In genomic region chr3:129606522-129607390, GRCh38 we compare ENCODE assay signal across 8 cellular contexts. TPM values are rescaled to one million over a fixed set of nuclear protein-coding genes. Genes with fewer than 3 reads are reported as not detected.
A peak's percentile ranks its signal among the peaks of the same experiment; 100 is the strongest.
DNase-seq lines count a peak whose midpoint lies in the region; ATAC-seq lines count a peak whose summit lies in the region.

A gene with protein sequence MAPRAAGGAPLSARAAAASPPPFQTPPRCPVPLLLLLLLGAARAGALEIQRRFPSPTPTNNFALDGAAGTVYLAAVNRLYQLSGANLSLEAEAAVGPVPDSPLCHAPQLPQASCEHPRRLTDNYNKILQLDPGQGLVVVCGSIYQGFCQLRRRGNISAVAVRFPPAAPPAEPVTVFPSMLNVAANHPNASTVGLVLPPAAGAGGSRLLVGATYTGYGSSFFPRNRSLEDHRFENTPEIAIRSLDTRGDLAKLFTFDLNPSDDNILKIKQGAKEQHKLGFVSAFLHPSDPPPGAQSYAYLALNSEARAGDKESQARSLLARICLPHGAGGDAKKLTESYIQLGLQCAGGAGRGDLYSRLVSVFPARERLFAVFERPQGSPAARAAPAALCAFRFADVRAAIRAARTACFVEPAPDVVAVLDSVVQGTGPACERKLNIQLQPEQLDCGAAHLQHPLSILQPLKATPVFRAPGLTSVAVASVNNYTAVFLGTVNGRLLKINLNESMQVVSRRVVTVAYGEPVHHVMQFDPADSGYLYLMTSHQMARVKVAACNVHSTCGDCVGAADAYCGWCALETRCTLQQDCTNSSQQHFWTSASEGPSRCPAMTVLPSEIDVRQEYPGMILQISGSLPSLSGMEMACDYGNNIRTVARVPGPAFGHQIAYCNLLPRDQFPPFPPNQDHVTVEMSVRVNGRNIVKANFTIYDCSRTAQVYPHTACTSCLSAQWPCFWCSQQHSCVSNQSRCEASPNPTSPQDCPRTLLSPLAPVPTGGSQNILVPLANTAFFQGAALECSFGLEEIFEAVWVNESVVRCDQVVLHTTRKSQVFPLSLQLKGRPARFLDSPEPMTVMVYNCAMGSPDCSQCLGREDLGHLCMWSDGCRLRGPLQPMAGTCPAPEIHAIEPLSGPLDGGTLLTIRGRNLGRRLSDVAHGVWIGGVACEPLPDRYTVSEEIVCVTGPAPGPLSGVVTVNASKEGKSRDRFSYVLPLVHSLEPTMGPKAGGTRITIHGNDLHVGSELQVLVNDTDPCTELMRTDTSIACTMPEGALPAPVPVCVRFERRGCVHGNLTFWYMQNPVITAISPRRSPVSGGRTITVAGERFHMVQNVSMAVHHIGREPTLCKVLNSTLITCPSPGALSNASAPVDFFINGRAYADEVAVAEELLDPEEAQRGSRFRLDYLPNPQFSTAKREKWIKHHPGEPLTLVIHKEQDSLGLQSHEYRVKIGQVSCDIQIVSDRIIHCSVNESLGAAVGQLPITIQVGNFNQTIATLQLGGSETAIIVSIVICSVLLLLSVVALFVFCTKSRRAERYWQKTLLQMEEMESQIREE (N-terminal part only) (minus strand): TSS chr3:129606676. CDS start chr3:129606639, 37 bp downstream.

- DNase-seq in GF-D8 (lab: John Stamatoyannopoulos, UW), result peak; percentile 31
- peak; percentile 80 for DNase-seq in MG63
- DNase-seq in UCSD-AML1 (lab: John Stamatoyannopoulos, UW; ENCODE audit: unreplicated experiment), result peak; percentile 85
- DNase-seq in kidney tubule cell (ENCODE audit: low spot score), result peak; percentile 28
- peak; percentile 34 for DNase-seq in stimulated activated CD4-positive, alpha-beta T cell treated with anti-CD3 and anti-CD28 coated beads, Interleukin-12 subunit alpha, Interleukin-12 subunit beta, amount 100 ng/mL, for 4 hours

- H3K9me3 ChIP-seq in MG63, result no peaks in the 10 kb centered on the region

- no peaks in the 10 kb centered on the region for H3K9me3 Mint-ChIP-seq in dendritic cell treated with granulocyte-macrophage colony-stimulating factor and Interleukin-4, amounts not matched to agents 40 ng/mL and 50 ng/mL, for 4 days

- intact Hi-C loops in dendritic cell treated with granulocyte-macrophage colony-stimulating factor and Interleukin-4, amounts not matched to agents 40 ng/mL and 50 ng/mL, for 4 days (cut with micrococcal nuclease), result no loop called here

- H3K4me3 ChIP-seq in MG63, result peak within 1 kb of the TSS; percentile 61

- ATAC-seq in HG03139 (IDR thresholded peaks at IDR 0.05; ENCODE audit: unreplicated experiment) (no peak), GM21723 (IDR thresholded peaks at IDR 0.05; ENCODE audit: unreplicated experiment) (no peak)

- H3K36me3 ChIP-seq in MG63, result no peaks in the 10 kb centered on the region

- H3K4me3 Mint-ChIP-seq in dendritic cell treated with granulocyte-macrophage colony-stimulating factor and Interleukin-4, amounts not matched to agents 40 ng/mL and 50 ng/mL, for 4 days, result peak within 1 kb of the TSS; percentile 92

- peak within 1 kb of the TSS; percentile 99 for H3K27ac Mint-ChIP-seq in dendritic cell treated with granulocyte-macrophage colony-stimulating factor and Interleukin-4, amounts not matched to agents 40 ng/mL and 50 ng/mL, for 4 days

- no peaks in the 10 kb centered on the region for H3K27me3 ChIP-seq in MG63

- peaks cover 62% of the 10 kb centered on the region for H3K4me1 Mint-ChIP-seq in dendritic cell treated with granulocyte-macrophage colony-stimulating factor and Interleukin-4, amounts not matched to agents 40 ng/mL and 50 ng/mL, for 4 days (ENCODE audit: low read depth)

- peaks cover 40% of the 10 kb centered on the region for H3K36me3 Mint-ChIP-seq in dendritic cell treated with granulocyte-macrophage colony-stimulating factor and Interleukin-4, amounts not matched to agents 40 ng/mL and 50 ng/mL, for 4 days (ENCODE audit: low read depth)

- peaks cover 13% of the 10 kb centered on the region for H3K27me3 Mint-ChIP-seq in dendritic cell treated with granulocyte-macrophage colony-stimulating factor and Interleukin-4, amounts not matched to agents 40 ng/mL and 50 ng/mL, for 4 days

RNA-seq across cellular contexts. Expression of the gene that starts here (rescaled TPM):
- total RNA-seq in MG63 (2014; rRNA removed; shearing (Covaris generic); ENCODE audit: low replicate concordance), result 5.8 and 21.9 TPM in 2 replicates

Comparison
In these comparisons a context has a peak if more than half of its experiments do, and no peak if none do; other contexts are left out.
1. DNase-seq: peak in every context shown above with its lines; median percentile 85 in UCSD-AML1; 80 in MG63; 34 in stimulated activated CD4-positive, alpha-beta T cell treated with anti-CD3 and anti-CD28 coated beads, Interleukin-12 subunit alpha, Interleukin-12 subunit beta, amount 100 ng/mL, for 4 hours; 31 in GF-D8; 28 in kidney tubule cell.